ENCODE assay signal across 23 cellular contexts in genomic region chr17:15290605-15291004, GRCh38. TPM values are rescaled to one million over a fixed set of nuclear protein-coding genes. Genes with fewer than 3 reads are reported as not detected.
"Had no signal": no experiment of that assay in that cellular context is flagged by ENCODE, and none has a peak within 500 bp of the region (broad histone marks: within the 10 kb centered on the region; RNA-seq: fewer than 3 reads in every experiment).

No MANE protein-coding gene starts in this region.

- H3K27ac Mint-ChIP-seq: activated naive CD8-positive, alpha-beta T cell treated with anti-CD3 and anti-CD28 coated beads for 36 hours; activated T-helper 1 cell treated with anti-CD3 and anti-CD28 coated beads, Interleukin-12 subunit alpha, Interleukin-12 subunit beta, Interleukin-2, Interleukin-4 antibody, amounts not matched to agents 30 ng/mL and 10 ng/mL and 1 ng/mL, durations not matched to agents 14 hours and 24 hours and 36 hours; brain; endodermal cell; natural killer cell treated with Interleukin-12 subunit alpha and Interleukin-12 subunit beta and Interleukin-15 and Interleukin-18, amount 100 ng/mL, for 72 hours; stimulated activated memory B cell treated with anti-CD40 and anti-IgM and Interleukin-4, amounts not matched to agents 10 μg/mL and 1 μg/mL and 100 μg/mL, for 72 hours; T-helper 2 cell treated with Interferon-gamma antibody and Interleukin-4, amounts not matched to agents 5 μg/mL and 100 μg/mL, for 36 hours had no signal

- H3K4me1 ChIP-seq: parathyroid adenoma, spleen had no signal

- H2AFZ ChIP-seq: parathyroid adenoma had no signal

- DNase-seq: activated CD4-positive, alpha-beta T cell treated with anti-CD3 and anti-CD28 coated beads, Interleukin-2, amount 50 U/mL, for 48 hours; activated naive CD8-positive, alpha-beta T cell treated with anti-CD3 and anti-CD28 coated beads for 36 hours; amniotic stem cell; caudate nucleus; endodermal cell; left colon; sigmoid colon; spleen; stimulated activated CD4-positive, alpha-beta T cell treated with anti-CD3 and anti-CD28 coated beads, Interleukin-4, amount 100 ng/mL, for 4 hours; testis; upper lobe of left lung had no signal

- H3K4me1 Mint-ChIP-seq: activated naive CD8-positive, alpha-beta T cell treated with anti-CD3 and anti-CD28 coated beads for 36 hours; brain; stimulated activated memory B cell treated with anti-CD40 and anti-IgM and Interleukin-4, amounts not matched to agents 10 μg/mL and 1 μg/mL and 100 μg/mL, for 72 hours had no signal

- H3K4me3 Mint-ChIP-seq: activated naive CD8-positive, alpha-beta T cell treated with anti-CD3 and anti-CD28 coated beads for 36 hours; activated T-helper 1 cell treated with anti-CD3 and anti-CD28 coated beads, Interleukin-12 subunit alpha, Interleukin-12 subunit beta, Interleukin-2, Interleukin-4 antibody, amounts not matched to agents 30 ng/mL and 10 ng/mL and 1 ng/mL, durations not matched to agents 14 hours and 24 hours and 36 hours; brain; endodermal cell; natural killer cell treated with Interleukin-12 subunit alpha and Interleukin-12 subunit beta and Interleukin-15 and Interleukin-18, amount 100 ng/mL, for 72 hours; stimulated activated memory B cell treated with anti-CD40 and anti-IgM and Interleukin-4, amounts not matched to agents 10 μg/mL and 1 μg/mL and 100 μg/mL, for 72 hours; T-helper 2 cell treated with Interferon-gamma antibody and Interleukin-4, amounts not matched to agents 5 μg/mL and 100 μg/mL, for 36 hours had no signal

- FAIRE-seq: colon, TTC549 had no signal

- H3K9me3 Mint-ChIP-seq: activated naive CD8-positive, alpha-beta T cell treated with anti-CD3 and anti-CD28 coated beads for 36 hours; activated T-helper 1 cell treated with anti-CD3 and anti-CD28 coated beads, Interleukin-12 subunit alpha, Interleukin-12 subunit beta, Interleukin-2, Interleukin-4 antibody, amounts not matched to agents 30 ng/mL and 10 ng/mL and 1 ng/mL, durations not matched to agents 14 hours and 24 hours and 36 hours; endodermal cell; natural killer cell treated with Interleukin-12 subunit alpha and Interleukin-12 subunit beta and Interleukin-15 and Interleukin-18, amount 100 ng/mL, for 72 hours; stimulated activated memory B cell treated with anti-CD40 and anti-IgM and Interleukin-4, amounts not matched to agents 10 μg/mL and 1 μg/mL and 100 μg/mL, for 72 hours; T-helper 2 cell treated with Interferon-gamma antibody and Interleukin-4, amounts not matched to agents 5 μg/mL and 100 μg/mL, for 36 hours had no signal

- H3K36me3 Mint-ChIP-seq: activated naive CD8-positive, alpha-beta T cell treated with anti-CD3 and anti-CD28 coated beads for 36 hours; brain; natural killer cell treated with Interleukin-12 subunit alpha and Interleukin-12 subunit beta and Interleukin-15 and Interleukin-18, amount 100 ng/mL, for 72 hours; stimulated activated memory B cell treated with anti-CD40 and anti-IgM and Interleukin-4, amounts not matched to agents 10 μg/mL and 1 μg/mL and 100 μg/mL, for 72 hours had no signal

- H3K9ac ChIP-seq: parathyroid adenoma had no signal

- ATAC-seq: gastroesophageal sphincter; left colon; natural killer cell treated with Interleukin-12 subunit alpha and Interleukin-12 subunit beta and Interleukin-15 and Interleukin-18, amount 100 ng/mL, for 72 hours; stimulated activated memory B cell treated with anti-CD40 and anti-IgM and Interleukin-4, amounts not matched to agents 10 μg/mL and 1 μg/mL and 100 μg/mL, for 72 hours had no signal

- H3K9me3 ChIP-seq: gastroesophageal sphincter, neutrophil, sigmoid colon, spleen, testis, upper lobe of left lung had no signal

- H3K4me3 ChIP-seq: gastroesophageal sphincter, lung, sigmoid colon, spleen, upper lobe of left lung had no signal

- H3K27ac ChIP-seq: epithelial cell of prostate, gastroesophageal sphincter, neutrophil, parathyroid adenoma, sigmoid colon, spleen, testis, upper lobe of left lung had no signal

- H3K79me2 ChIP-seq: parathyroid adenoma had no signal

- H3K36me3 ChIP-seq: gastroesophageal sphincter, neutrophil, sigmoid colon, spleen, upper lobe of left lung had no signal

- H3K27me3 ChIP-seq: gastroesophageal sphincter, sigmoid colon, testis, upper lobe of left lung had no signal

RNA-seq across cellular contexts. Expression of gene TEKT3, which starts 50.8 kb away (rescaled TPM):
- total RNA-seq: activated naive CD8-positive, alpha-beta T cell treated with anti-CD3 and anti-CD28 coated beads for 36 hours; activated T-helper 1 cell treated with anti-CD3 and anti-CD28 coated beads, Interleukin-12 subunit alpha, Interleukin-12 subunit beta, Interleukin-2, Interleukin-4 antibody, amounts not matched to agents 30 ng/mL and 10 ng/mL and 1 ng/mL, durations not matched to agents 14 hours and 24 hours and 36 hours had no signal
